ENCODE assay signal across 7 cellular contexts in genomic region chr5:55691265-55692105, GRCh38. TPM values are rescaled to one million over a fixed set of nuclear protein-coding genes. Genes with fewer than 3 reads are reported as not detected.
DNase-seq lines count a peak whose midpoint lies in the region; ATAC-seq and TF ChIP-seq lines count a peak whose summit lies in the region.

No MANE protein-coding gene starts in this region.

- DNase-seq in GM10248 (ENCODE audit: extremely low spot score) (peak; percentile 30), NCI-H1105 (lab: John Stamatoyannopoulos, UW) (peak; percentile 7), glutamatergic neuron (no peak), renal cortical epithelial cell (ENCODE audit: low read depth) (peak; percentile 61), ureter (ENCODE audit: low spot score) (no peak)

- POLR2A ChIA-PET in GM10248 (lab: Yijun Ruan, JAX): no interaction called here

- H3K27ac Mint-ChIP-seq in glutamatergic neuron (ENCODE audit: unreplicated experiment): no peak overlapping the region

- peaks cover 11% of the 10 kb centered on the region for H3K4me1 Mint-ChIP-seq in glutamatergic neuron (ENCODE audit: low read depth, unreplicated experiment)

- no peak for ATAC-seq in GM18861 (IDR thresholded peaks at IDR 0.05; ENCODE audit: unreplicated experiment)

- H3K36me3 Mint-ChIP-seq in glutamatergic neuron (ENCODE audit: unreplicated experiment): no peaks in the 10 kb centered on the region

- TF ChIP-seq CTCF in GM10248 (IDR thresholded peaks at IDR 0.05; ENCODE audit: control extremely low read depth, extremely low read depth, low read depth, missing control alignments) (peak; percentile 39), VCaP (conservative IDR thresholded peaks at IDR 0.05) (peak; percentile 67), glutamatergic neuron (IDR thresholded peaks at IDR 0.05; ENCODE audit: partially characterized antibody, unreplicated experiment) (peak; percentile 77)

- peaks cover 4% of the 10 kb centered on the region for H3K9me3 Mint-ChIP-seq in glutamatergic neuron (ENCODE audit: unreplicated experiment)

- H3K4me3 Mint-ChIP-seq in glutamatergic neuron (ENCODE audit: unreplicated experiment): no peak overlapping the region

- peaks cover 2% of the 10 kb centered on the region for H3K27me3 Mint-ChIP-seq in glutamatergic neuron (ENCODE audit: unreplicated experiment)

- CTCF ChIA-PET in GM10248 (lab: Yijun Ruan, JAX): interaction anchor here (0.7 to 4.0 kb wide), 30 partner anchors 10 to 520 kb away, joined by 3 to 27 read pairs (median 4); partner anchors contain the start of genes CDC20B, DHX29, MTREX and SLC38A9

- H3K27ac ChIP-seq in VCaP: peak overlapping the region; percentile 60

RNA-seq across cellular contexts. Expression of gene SLC38A9, which starts 20.6 kb away (rescaled TPM):
- 40.1 TPM for total RNA-seq in glutamatergic neuron (ENCODE audit: unreplicated experiment)
- total RNA-seq in renal cortical epithelial cell: 57.8 and 67.4 TPM in 2 replicates
- total RNA-seq in ureter: 29.1 TPM

RNA-seq across cellular contexts. Expression of gene DDX4, which starts 46.4 kb away (rescaled TPM):
- total RNA-seq in glutamatergic neuron (ENCODE audit: unreplicated experiment) (0.27 TPM), renal cortical epithelial cell (not detected in 2 replicates), ureter (not detected)

Comparison
In these comparisons a context has a peak if more than half of its experiments do, and no peak if none do; other contexts are left out.
1. DNase-seq: peak in GM10248 (single experiment), NCI-H1105 (single experiment) and renal cortical epithelial cell (single experiment); none in glutamatergic neuron (single experiment) and ureter (single experiment).
2. Peak in every context shown above with its lines, with median percentiles within 50 percentile points of each other: CTCF ChIP-seq.